9 cellular contexts compared by ENCODE assay signal in the genomic region with DNA sequence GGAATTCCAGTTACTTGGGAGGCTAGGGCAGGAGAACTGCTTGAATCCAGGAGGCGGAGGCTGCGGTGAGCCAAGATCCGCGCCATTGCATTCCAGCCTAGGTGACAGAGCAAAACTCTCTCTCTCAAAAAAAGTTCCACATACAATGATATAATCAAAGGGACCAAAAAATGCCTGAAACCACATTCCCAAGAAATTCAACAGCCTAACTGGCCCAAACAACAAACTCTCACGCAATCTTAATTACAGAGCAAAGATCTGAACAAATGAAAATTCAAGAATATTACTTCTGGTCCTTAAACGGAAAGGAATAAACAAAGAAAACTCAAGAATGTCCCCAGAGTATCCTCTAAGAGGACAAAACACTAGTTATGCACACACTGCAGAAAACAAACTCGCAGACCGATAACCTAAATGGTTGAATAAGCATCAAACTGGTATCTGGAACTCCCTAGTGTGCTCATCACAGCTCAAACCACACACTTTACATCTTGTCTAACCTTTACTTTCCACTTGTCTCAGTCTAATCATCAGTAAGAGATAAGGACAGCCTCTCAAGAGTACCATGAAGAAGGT. TPM values are rescaled to one million over a fixed set of nuclear protein-coding genes. Genes with fewer than 3 reads are reported as not detected.
DNase-seq lines count a peak whose midpoint lies in the region; ATAC-seq and TF ChIP-seq lines count a peak whose summit lies in the region.
"Had no signal": no experiment of that assay in that cellular context is flagged by ENCODE, and none has a peak within 500 bp of the region (broad histone marks: within the 10 kb centered on the region; RNA-seq: fewer than 3 reads in every experiment).

No MANE protein-coding gene starts in this region.

- peaks cover 28% of the 10 kb centered on the region for H3K36me3 ChIP-seq in CD4-positive, alpha-beta memory T cell (ENCODE audit: insufficient read depth, low read length)

- ATAC-seq in naive thymus-derived CD8-positive, alpha-beta T cell: no peak
- no peak for ATAC-seq in HG03139 (IDR thresholded peaks at IDR 0.05; ENCODE audit: unreplicated experiment)
- ATAC-seq in HG03175 (IDR thresholded peaks at IDR 0.05; ENCODE audit: unreplicated experiment): no peak

- H3K27me3 Mint-ChIP-seq in CD4-positive, alpha-beta memory T cell: no peaks in the 10 kb centered on the region
- H3K27me3 Mint-ChIP-seq in HFFc6 (ENCODE audit: insufficient read depth): peaks cover 4% of the 10 kb centered on the region
- H3K27me3 Mint-ChIP-seq in naive thymus-derived CD8-positive, alpha-beta T cell: peaks cover 0 to 2% (median 0%) of the 10 kb centered on the region in 5 donors

- TF ChIP-seq CTCF in HFFc6 (IDR thresholded peaks at IDR 0.05): no peak
- TF ChIP-seq CTCF in astrocyte of the spinal cord (IDR thresholded peaks at IDR 0.05; ENCODE audit: low read depth, low read length): no peak

- no peaks in the 10 kb centered on the region for H3K9me3 Mint-ChIP-seq in CD4-positive, alpha-beta memory T cell
- H3K9me3 Mint-ChIP-seq in HFFc6: no peaks in the 10 kb centered on the region
- H3K9me3 Mint-ChIP-seq in naive thymus-derived CD8-positive, alpha-beta T cell: no peaks in the 10 kb centered on the region

- peaks cover 60% of the 10 kb centered on the region for H3K4me1 ChIP-seq in CD4-positive, alpha-beta memory T cell (ENCODE audit: insufficient read depth, low read length)

- in situ Hi-C loops in astrocyte of the spinal cord (cut with HindIII; ENCODE audit: low sequenced_read_pairs): no loop called here

- peaks cover 40 to 76% (median 50%) of the 10 kb centered on the region in 4 donors for H3K4me1 Mint-ChIP-seq in CD4-positive, alpha-beta memory T cell
- peaks cover 48% of the 10 kb centered on the region for H3K4me1 Mint-ChIP-seq in HFFc6 (ENCODE audit: low read depth)
- peaks cover 26 to 70% (median 59%) of the 10 kb centered on the region in 4 donors for H3K4me1 Mint-ChIP-seq in naive thymus-derived CD8-positive, alpha-beta T cell

- DNase-seq in CD4-positive, alpha-beta memory T cell: no peak
- no peak for DNase-seq in HFFc6
- no peak for DNase-seq in astrocyte of the spinal cord (ENCODE audit: low read depth, low spot score)
- no peak for DNase-seq in naive thymus-derived CD8-positive, alpha-beta T cell
- DNase-seq in NCI-H2081 treated with DMSO at 0.1 percent for 48 hours (lab: John Stamatoyannopoulos, UW): no peak
- no peak for DNase-seq in SK-N-DZ (ENCODE audit: low spot score)
- DNase-seq: stimulated activated naive CD4-positive, alpha-beta T cell treated with Interleukin-2 at 50 U/mL for 16 hours had no signal

- H3K4me3 ChIP-seq in CD4-positive, alpha-beta memory T cell (ENCODE audit: low read length in 2 of 2): peak overlapping the region; percentile 43 to 95
- H3K4me3 ChIP-seq in astrocyte of the spinal cord (ENCODE audit: low read depth, low read length): peak overlapping the region; percentile 98

- H3K27me3 ChIP-seq in CD4-positive, alpha-beta memory T cell (ENCODE audit: insufficient read depth, low read length): no peaks in the 10 kb centered on the region

- no peaks in the 10 kb centered on the region for H3K9me3 ChIP-seq in CD4-positive, alpha-beta memory T cell (ENCODE audit: control insufficient read depth in 1 of 2, low read length in 2 of 2)

- POLR2A ChIA-PET in CD4-positive, alpha-beta memory T cell (lab: Charles Lee; ENCODE audit: partially characterized antibody): interaction anchor here (0.7 to 9.9 kb wide), 6 partner anchors 17 to 1536 kb away, joined by 3 to 204 read pairs (median 9); a partner anchor contains a TSS
- POLR2A ChIA-PET in naive thymus-derived CD8-positive, alpha-beta T cell (lab: Charles Lee): interaction anchor here (0.5 to 5.9 kb wide), 6 partner anchors 10 to 179 kb away, joined by 3 to 118 read pairs (median 5); a partner anchor contains a TSS

- intact Hi-C loops in CD4-positive, alpha-beta memory T cell (cut with micrococcal nuclease): loop anchor here (5.0 kb wide), 1 partner anchor 833 kb away; no protein-coding TSS in a partner anchor

- CTCF ChIA-PET in CD4-positive, alpha-beta memory T cell (lab: Charles Lee; ENCODE audit: partially characterized antibody): interaction anchor here (0.8 to 2.6 kb wide), 4 partner anchors 18 to 26 kb away, joined by 3 to 11 read pairs (median 4); no protein-coding TSS in a partner anchor

- peak overlapping the region; percentile 94 to 100 (median 98) for H3K4me3 Mint-ChIP-seq in CD4-positive, alpha-beta memory T cell
- peak overlapping the region; percentile 93 for H3K4me3 Mint-ChIP-seq in HFFc6
- peak overlapping the region; percentile 94 to 100 (median 98) for H3K4me3 Mint-ChIP-seq in naive thymus-derived CD8-positive, alpha-beta T cell

- peaks cover 41 to 52% of the 10 kb centered on the region in 2 donors for H3K36me3 Mint-ChIP-seq in CD4-positive, alpha-beta memory T cell
- peaks cover 46% of the 10 kb centered on the region for H3K36me3 Mint-ChIP-seq in HFFc6 (ENCODE audit: low read depth)
- peaks cover 0 to 52% (median 0%) of the 10 kb centered on the region in 3 donors for H3K36me3 Mint-ChIP-seq in naive thymus-derived CD8-positive, alpha-beta T cell

- peak overlapping the region; percentile 74 to 100 (median 89) for H3K27ac Mint-ChIP-seq in CD4-positive, alpha-beta memory T cell
- peak overlapping the region; percentile 39 for H3K27ac Mint-ChIP-seq in HFFc6
- peak overlapping the region; percentile 54 to 99 (median 90) for H3K27ac Mint-ChIP-seq in naive thymus-derived CD8-positive, alpha-beta T cell

- H3K27ac ChIP-seq in CD4-positive, alpha-beta memory T cell (ENCODE audit: low read depth, low read length): peak overlapping the region; percentile 85

RNA-seq across cellular contexts. Expression of a gene that starts 3.7 kb away (rescaled TPM):
- total RNA-seq in CD4-positive, alpha-beta memory T cell: 100 to 1,000 TPM; 307 to 325 TPM
- 10 to 100 TPM; 26.6 to 49.2 TPM for polyA plus RNA-seq in CD4-positive, alpha-beta memory T cell
- 10 to 100 TPM; 56.2 to 61.6 (median 59.1) TPM for total RNA-seq in HFFc6 (2021; fragmentation: NEBNext Ultra II Directional; extraction: Animal tissue kit (Norgen Biotek cat#: 25700))
- 100 to 1,000 TPM; 370 to 406 TPM for total RNA-seq in naive thymus-derived CD8-positive, alpha-beta T cell
- 10 to 100 TPM; 35.7 to 43.7 (median 41.9) TPM for polyA plus RNA-seq in naive thymus-derived CD8-positive, alpha-beta T cell
- 47.3 and 51.7 TPM in 2 replicates for polyA plus RNA-seq in SK-N-DZ (2014; cell fraction: cytosol; rRNA removed)
- polyA plus RNA-seq in SK-N-DZ (2014; cell fraction: nucleus; rRNA removed): 142 and 189 TPM in 2 replicates

RNA-seq across cellular contexts. Expression of a gene that starts 29.0 kb away (rescaled TPM):
- 1 to 10 TPM; 3.4 to 4.3 TPM for total RNA-seq in CD4-positive, alpha-beta memory T cell
- polyA plus RNA-seq in CD4-positive, alpha-beta memory T cell: 1 to 10 TPM in 1 of 2 donors, under 1 TPM in 1; 0.79 to 1.2 TPM
- 1 to 10 TPM in 1 of 6 experiments, under 1 TPM in 5; 0.31 to 1.3 (median 0.50) TPM for total RNA-seq in HFFc6 (2021; fragmentation: NEBNext Ultra II Directional; extraction: Animal tissue kit (Norgen Biotek cat#: 25700))
- total RNA-seq in naive thymus-derived CD8-positive, alpha-beta T cell: 1 to 10 TPM; 2.0 to 2.5 TPM
- not detected for polyA plus RNA-seq in naive thymus-derived CD8-positive, alpha-beta T cell
- 1.4 and 2.2 TPM in 2 replicates for polyA plus RNA-seq in SK-N-DZ (2014; cell fraction: cytosol; rRNA removed)
- polyA plus RNA-seq in SK-N-DZ (2014; cell fraction: nucleus; rRNA removed): 12.4 TPM in 2 replicates

RNA-seq across cellular contexts. Expression of a gene that starts 31.3 kb away (rescaled TPM):
- total RNA-seq in CD4-positive, alpha-beta memory T cell: 10 to 100 TPM; 11.1 to 12.4 TPM
- 1 to 10 TPM; 5.3 to 6.8 TPM for polyA plus RNA-seq in CD4-positive, alpha-beta memory T cell
- 10 to 100 TPM; 51.8 to 64.6 (median 54.8) TPM for total RNA-seq in HFFc6 (2021; fragmentation: NEBNext Ultra II Directional; extraction: Animal tissue kit (Norgen Biotek cat#: 25700))
- total RNA-seq in naive thymus-derived CD8-positive, alpha-beta T cell: 10 to 100 TPM; 17.1 to 19.1 TPM
- 10 to 100 TPM; 14.6 to 19.3 (median 18.9) TPM for polyA plus RNA-seq in naive thymus-derived CD8-positive, alpha-beta T cell
- 166 and 203 TPM in 2 replicates for polyA plus RNA-seq in SK-N-DZ (2014; cell fraction: cytosol; rRNA removed)
- polyA plus RNA-seq in SK-N-DZ (2014; cell fraction: nucleus; rRNA removed): 82.0 and 159 TPM in 2 replicates

RNA-seq across cellular contexts. Expression of a gene that starts 38.6 kb away (rescaled TPM):
- total RNA-seq in CD4-positive, alpha-beta memory T cell: not detected
- not detected for polyA plus RNA-seq in CD4-positive, alpha-beta memory T cell
- not detected for total RNA-seq in HFFc6 (2021; fragmentation: NEBNext Ultra II Directional; extraction: Animal tissue kit (Norgen Biotek cat#: 25700))
- total RNA-seq in naive thymus-derived CD8-positive, alpha-beta T cell: not detected
- polyA plus RNA-seq in naive thymus-derived CD8-positive, alpha-beta T cell: not detected
- 0.36 TPM in 2 replicates for polyA plus RNA-seq in SK-N-DZ (2014; cell fraction: cytosol; rRNA removed)
- polyA plus RNA-seq in SK-N-DZ (2014; cell fraction: nucleus; rRNA removed): 3.3 TPM in 1 of 2 replicates, not detected in the other

Comparison
In these comparisons a context has a peak if more than half of its experiments do, and no peak if none do; other contexts are left out.
1. H3K27ac Mint-ChIP-seq: peak in every context shown above with its lines; median percentile 90 in naive thymus-derived CD8-positive, alpha-beta T cell; 89 in CD4-positive, alpha-beta memory T cell; 39 in HFFc6.
2. RNA of a gene that starts 3.7 kb away (total RNA-seq): 370 to 406 TPM in naive thymus-derived CD8-positive, alpha-beta T cell and 307 to 325 TPM in CD4-positive, alpha-beta memory T cell; 56.2 to 61.6 TPM in HFFc6; every median in the first group is over 4 times any median in the second.
3. Peak in every context shown above with its lines, with median percentiles within 50 percentile points of each other: H3K4me3 Mint-ChIP-seq.